Comparison of ENCODE assay signal across 8 cellular contexts in genomic region chr4:39976141-39976944, GRCh38. TPM values are rescaled to one million over a fixed set of nuclear protein-coding genes. Genes with fewer than 3 reads are reported as not detected.
DNase-seq lines count a peak whose midpoint lies in the region; ATAC-seq and FAIRE-seq lines count a peak whose summit lies in the region.

No MANE protein-coding gene starts in this region.

- ATAC-seq in GM18907 (IDR thresholded peaks at IDR 0.05; ENCODE audit: unreplicated experiment), result peak; percentile 44
- peak; percentile 43 for ATAC-seq in HG03439 (IDR thresholded peaks at IDR 0.05; ENCODE audit: unreplicated experiment)
- peak; percentile 69 for ATAC-seq in left lobe of liver

- peak; percentile 9 for FAIRE-seq in A204.1 (lab: Jason Lieb, UNC)

- peak; percentile 2 for DNase-seq in NCI-H524 treated with DMSO at 0.1 percent for 48 hours (lab: John Stamatoyannopoulos, UW)
- peak; percentile 28 to 57 for DNase-seq in activated CD4-positive, alpha-beta T cell treated with anti-CD3 and anti-CD28 coated beads, Interleukin-2, amount 50 U/mL, for 24 hours (ENCODE audit: low read depth in 1 of 2, low spot score in 1 of 2)
- DNase-seq in dermis blood vessel endothelial cell, result peak; percentile 91
- DNase-seq in left lobe of liver (ENCODE audit: low spot score), result peak; percentile 79
- DNase-seq in stimulated activated CD4-positive, alpha-beta T cell treated with anti-CD3 and anti-CD28 coated beads, Interleukin-1b, Interleukin-23, amount 100 ng/mL, for 48 hours, result peak; percentile 73

RNA-seq across cellular contexts. Expression of gene PDS5A, which starts 1.4 kb away (rescaled TPM):
- total RNA-seq in dermis blood vessel endothelial cell, result 74.7 and 107 TPM in 2 replicates
- total RNA-seq in left lobe of liver, result 31.5 TPM

Comparison
In these comparisons a context has a peak if more than half of its experiments do, and no peak if none do; other contexts are left out.
1. Peak in every context shown above with its lines: DNase-seq and ATAC-seq.
2. DNase-seq: peak in every context shown above with its lines; median percentile 91 in dermis blood vessel endothelial cell; 79 in left lobe of liver; 73 in stimulated activated CD4-positive, alpha-beta T cell treated with anti-CD3 and anti-CD28 coated beads, Interleukin-1b, Interleukin-23, amount 100 ng/mL, for 48 hours; 42 in activated CD4-positive, alpha-beta T cell treated with anti-CD3 and anti-CD28 coated beads, Interleukin-2, amount 50 U/mL, for 24 hours; 2 in NCI-H524 treated with DMSO at 0.1 percent for 48 hours.